Comparison of ENCODE assay signal across 11 cellular contexts in genomic region chr6:166951670-166952060, GRCh38. TPM values are rescaled to one million over a fixed set of nuclear protein-coding genes. Genes with fewer than 3 reads are reported as not detected.
DNase-seq lines count a peak whose midpoint lies in the region; ATAC-seq, FAIRE-seq and TF ChIP-seq lines count a peak whose summit lies in the region.
"Had no signal": no experiment of that assay in that cellular context is flagged by ENCODE, and none has a peak within 500 bp of the region (broad histone marks: within the 10 kb centered on the region; RNA-seq: fewer than 3 reads in every experiment).

No MANE protein-coding gene starts in this region.

- intact Hi-C loops in CD4-positive, alpha-beta T cell (cut with DNase I, micrococcal nuclease) = loop anchor here (2.0 to 10.0 kb wide), 4 partner anchors 36 to 873 kb away; partner anchors contain the start of gene AFDN (in 1 of the 2)
- intact Hi-C loops in pancreas (cut with DNase I) = no loop called here

- H2BK12ac ChIP-seq in H1 (ENCODE audit: low read depth, low read length) = no peak overlapping the region

- TF ChIP-seq POLR2A in H1 (IDR thresholded peaks at IDR 0.05; ENCODE audit: control extremely low read depth in 1 of 2, low read depth in 2 of 2, low read length in 2 of 2) = no peak

- H2BK5ac ChIP-seq in H1 (ENCODE audit: low read depth, low read length) = no peak overlapping the region

- H4K5ac ChIP-seq in H1 (ENCODE audit: insufficient read length, low read depth, low read length) = no peak overlapping the region

- no peaks in the 10 kb centered on the region for H3K27me3 ChIP-seq in CD4-positive, alpha-beta T cell (ENCODE audit: control insufficient read depth, insufficient read depth, low read length)
- peaks cover 0 to 6% (median 0%) of the 10 kb centered on the region in 4 experiments; a peak in 3 of 7 replicates for H3K27me3 ChIP-seq in H1 (replicated peaks in 1 of 4; ENCODE audit: control insufficient read depth in 3 of 4, extremely low read depth in 1 of 4, insufficient read depth in 3 of 4, low read length in 3 of 4)
- H3K27me3 ChIP-seq in SK-N-SH (ENCODE audit: insufficient read depth) = no peaks in the 10 kb centered on the region
- no peaks in the 10 kb centered on the region for H3K27me3 ChIP-seq in pancreas
- H3K27me3 ChIP-seq: heart right ventricle had no signal

- H3K14ac ChIP-seq in H1 (ENCODE audit: insufficient read length) = no peak overlapping the region

- DNase-seq in CD4-positive, alpha-beta T cell = no peak
- DNase-seq in T-cell = no peak
- DNase-seq in H1 (ENCODE audit: low read depth in 1 of 2, low spot score in 2 of 2) = no peak
- DNase-seq in SK-N-SH = no peak
- no peak for DNase-seq in NCI-H1092 (lab: John Stamatoyannopoulos, UW)
- no peak for DNase-seq in pancreas
- DNase-seq: NCI-H187 treated with DMSO at 0.1 percent for 48 hours had no signal

- H3K56ac ChIP-seq in H1 (replicated peaks; ENCODE audit: insufficient read length, low read depth, low read length) = no peak overlapping the region

- H3K9me2 ChIP-seq in SK-N-SH = no peaks in the 10 kb centered on the region

- H3K27ac Mint-ChIP-seq in CD4-positive, alpha-beta T cell = peak overlapping the region; percentile 93
- peak overlapping the region; percentile 98 to 100 for H3K27ac Mint-ChIP-seq in T-cell

- peaks cover 3% of the 10 kb centered on the region for H3K79me1 ChIP-seq in H1 (ENCODE audit: low read depth, low read length)

- H3K36me3 ChIP-seq in H1 (ENCODE audit: control insufficient read depth in 2 of 4, insufficient read depth in 4 of 4, low read length in 3 of 4) (peaks cover 0 to 14% (median 2%) of the 10 kb centered on the region in 4 experiments; a peak in 2 of 8 replicates), SK-N-SH (replicated peaks in 1 of 2; ENCODE audit: control insufficient read depth in 1 of 2, insufficient read depth in 2 of 2, low read length in 1 of 2) (peaks cover 0 to 15% of the 10 kb centered on the region in 2 experiments), pancreas (peaks cover 0 to 2% (median 0%) of the 10 kb centered on the region in 3 donors)

- TF ChIP-seq EP300 in H1 (IDR thresholded peaks at IDR 0.05; ENCODE audit: borderline replicate concordance in 1 of 2, low read depth in 2 of 2, low read length in 2 of 2) = no peak
- no peak for TF ChIP-seq EP300 in SK-N-SH (IDR thresholded peaks at IDR 0.05; ENCODE audit: borderline replicate concordance in 1 of 2, low read depth in 1 of 2, low read length in 1 of 2)

- no peak for TF ChIP-seq RAD21 in H1 (IDR thresholded peaks at IDR 0.05 in 1 of 2, conservative IDR thresholded peaks at IDR 0.05 in 1 of 2; ENCODE audit: low read depth in 2 of 2, low read length in 2 of 2)
- TF ChIP-seq RAD21 in SK-N-SH (IDR thresholded peaks at IDR 0.05; ENCODE audit: low read length) = no peak

- peaks cover 74% of the 10 kb centered on the region for H3K36me3 Mint-ChIP-seq in CD4-positive, alpha-beta T cell (ENCODE audit: low read depth)
- H3K36me3 Mint-ChIP-seq in T-cell = peaks cover 41% of the 10 kb centered on the region

- no peaks in the 10 kb centered on the region for H3K27me3 Mint-ChIP-seq in CD4-positive, alpha-beta T cell
- H3K27me3 Mint-ChIP-seq in T-cell = no peaks in the 10 kb centered on the region

- peaks cover 1 to 9% (median 6%) of the 10 kb centered on the region in 4 experiments; a peak in 6 of 7 replicates for H3K4me1 ChIP-seq in H1 (replicated peaks in 1 of 4; ENCODE audit: control insufficient read depth in 3 of 4, insufficient read depth in 4 of 4, low read length in 3 of 4)
- H3K4me1 ChIP-seq in SK-N-SH (ENCODE audit: control insufficient read depth in 1 of 2, insufficient read depth in 2 of 2, low read depth in 1 of 2, low read length in 1 of 2) = peaks cover 0 to 7% of the 10 kb centered on the region in 2 experiments; a peak in 1 of 4 replicates
- H3K4me1 ChIP-seq in pancreas = no peaks in the 10 kb centered on the region

- peaks cover 0 to 2% of the 10 kb centered on the region in 2 experiments for H4K20me1 ChIP-seq in H1 (replicated peaks in 1 of 2; ENCODE audit: control insufficient read depth in 1 of 2, insufficient read depth in 2 of 2, low read length in 2 of 2)
- H4K20me1 ChIP-seq in SK-N-SH (ENCODE audit: insufficient read depth) = no peaks in the 10 kb centered on the region

- CTCF ChIA-PET in CD4-positive, alpha-beta T cell (lab: Charles Lee) = interaction anchor here (0.8 to 10.0 kb wide), 9 partner anchors 8 to 190 kb away, joined by 3 to 50 read pairs (median 4); no protein-coding TSS in a partner anchor
- CTCF ChIA-PET in T-cell (lab: Charles Lee) (interaction anchor here (0.9 to 1.7 kb wide), 5 partner anchors 11 to 48 kb away, joined by 3 to 8 read pairs (median 5); no protein-coding TSS in a partner anchor), H1 (lab: Charles Lee; ENCODE audit: partially characterized antibody) (interaction anchor here (0.6 to 5.7 kb wide), 23 partner anchors 9 to 244 kb away, joined by 3 to 51 read pairs (median 4); no protein-coding TSS in a partner anchor), SK-N-SH (lab: Yijun Ruan, JAX) (interaction anchor here (0.7 to 3.4 kb wide), 22 partner anchors 9 to 510 kb away, joined by 3 to 24 read pairs (median 6); no protein-coding TSS in a partner anchor)

- H3K9me3 Mint-ChIP-seq in CD4-positive, alpha-beta T cell = no peaks in the 10 kb centered on the region
- no peaks in the 10 kb centered on the region for H3K9me3 Mint-ChIP-seq in T-cell

- H3K4me2 ChIP-seq in H1 (ENCODE audit: insufficient read depth in 1 of 2, low read depth in 2 of 2, low read length in 2 of 2) = no peak overlapping the region
- H3K4me2 ChIP-seq in SK-N-SH = no peak overlapping the region

- no peak overlapping the region for H4K8ac ChIP-seq in H1 (ENCODE audit: extremely low read depth, insufficient read depth, low read length)

- no peak overlapping the region for H3K23ac ChIP-seq in H1 (ENCODE audit: insufficient read length)

- H3K23me2 ChIP-seq in H1 (ENCODE audit: low read depth, low read length) = peaks cover 11% of the 10 kb centered on the region; the same call in 1 of the 2 replicates

- H3K4me3 Mint-ChIP-seq in CD4-positive, alpha-beta T cell = peak overlapping the region; percentile 72
- peak overlapping the region; percentile 70 to 92 (median 77) for H3K4me3 Mint-ChIP-seq in T-cell

- TF ChIP-seq CTCF in 22Rv1 (IDR thresholded peaks at IDR 0.05) (peak; percentile 46), H1 (IDR thresholded peaks at IDR 0.05; ENCODE audit: control extremely low read depth in 1 of 3, insufficient read depth in 1 of 3, low read depth in 1 of 3, low read length in 3 of 3) (no peak), SK-N-SH (IDR thresholded peaks at IDR 0.05) (no peak), pancreas (IDR thresholded peaks at IDR 0.05) (peak in 1 of 4 donors; percentile 0)
- TF ChIP-seq CTCF in CD4-positive, alpha-beta T cell (IDR thresholded peaks at IDR 0.05) = no peak

- H2BK15ac ChIP-seq in H1 (ENCODE audit: low read length) = no peak overlapping the region

- H3K9me3 ChIP-seq in CD4-positive, alpha-beta T cell (ENCODE audit: control insufficient read depth, low read length) = no peaks in the 10 kb centered on the region
- peaks cover 6 to 8% of the 10 kb centered on the region in 2 experiments for H3K9me3 ChIP-seq in H1 (ENCODE audit: insufficient read depth in 2 of 2, low read depth in 1 of 2, low read length in 1 of 2)
- H3K9me3 ChIP-seq in SK-N-SH = no peaks in the 10 kb centered on the region
- no peaks in the 10 kb centered on the region for H3K9me3 ChIP-seq in pancreas
- H3K9me3 ChIP-seq: heart right ventricle had no signal

- H2BK20ac ChIP-seq in H1 (ENCODE audit: low read length) = no peak overlapping the region

- no peak overlapping the region for H3K4ac ChIP-seq in H1 (replicated peaks; ENCODE audit: insufficient read length, low read depth, low read length)

- H3K4me1 Mint-ChIP-seq in CD4-positive, alpha-beta T cell (ENCODE audit: low read depth) = peaks cover 65% of the 10 kb centered on the region
- peaks cover 58 to 73% (median 60%) of the 10 kb centered on the region in 3 donors for H3K4me1 Mint-ChIP-seq in T-cell

- H3K18ac ChIP-seq in H1 (ENCODE audit: extremely low read depth, low read length) = no peak overlapping the region

- no peak overlapping the region for H3K4me3 ChIP-seq in H1 (ENCODE audit: extremely low read depth in 1 of 4, insufficient read depth in 2 of 4, low read depth in 3 of 4, low read length in 4 of 4)
- no peak overlapping the region for H3K4me3 ChIP-seq in SK-N-SH (ENCODE audit: low read depth in 2 of 2, low read length in 1 of 2)
- H3K4me3 ChIP-seq in pancreas = no peak overlapping the region
- H3K4me3 ChIP-seq: SK-N-MC had no signal

- no peak overlapping the region for H3K27ac ChIP-seq in 22Rv1
- peak overlapping the region; percentile 88 for H3K27ac ChIP-seq in CD4-positive, alpha-beta T cell (ENCODE audit: low read depth, low read length)
- H3K27ac ChIP-seq in H1 (ENCODE audit: low read depth, low read length) = no peak overlapping the region
- no peak overlapping the region for H3K27ac ChIP-seq in SK-N-SH (ENCODE audit: low read depth in 2 of 2, low read length in 1 of 2)
- no peak overlapping the region for H3K27ac ChIP-seq in pancreas
- H3K27ac ChIP-seq: SK-N-MC had no signal

- H4K91ac ChIP-seq in H1 (replicated peaks; ENCODE audit: insufficient read length, low read length) = no peak overlapping the region

- H3K9ac ChIP-seq in H1 (replicated peaks in 1 of 4; ENCODE audit: extremely low read depth in 1 of 4, low read depth in 3 of 4, low read length in 3 of 4) (no peak overlapping the region), SK-N-SH (no peak overlapping the region)

- H3F3A ChIP-seq in SK-N-SH (replicated peaks; ENCODE audit: insufficient read depth) = no peaks in the 10 kb centered on the region

- POLR2A ChIA-PET in CD4-positive, alpha-beta T cell (lab: Charles Lee) = interaction anchor here (2.5 kb wide), 2 partner anchors 15 to 37 kb away, joined by 10 to 19 read pairs; no protein-coding TSS in a partner anchor
- POLR2A ChIA-PET in T-cell (lab: Charles Lee) (interaction anchor here in 1 of 2 donors (0.6 kb wide), 1 partner anchor 173 kb away, joined by 3 read pairs; no protein-coding TSS in a partner anchor), H1 (lab: Charles Lee; ENCODE audit: partially characterized antibody) (interaction anchor here (0.8 to 2.3 kb wide), 4 partner anchors 9 to 173 kb away, joined by 3 to 6 read pairs (median 4); partner anchors contain the start of gene CEP43), SK-N-SH (lab: Yijun Ruan, JAX) (no interaction called here)

- no peak for ATAC-seq in CD4-positive, alpha-beta T cell (ENCODE audit: poor library complexity)
- ATAC-seq in T-cell (replicated peaks in 1 of 4) (no peak), HG02623 (IDR thresholded peaks at IDR 0.05; ENCODE audit: unreplicated experiment) (no peak), pancreas (no peak)

- H2AK5ac ChIP-seq in H1 (ENCODE audit: low read depth, low read length) = no peak overlapping the region

- H2AFZ ChIP-seq in H1 (ENCODE audit: low read length) (no peak overlapping the region), SK-N-SH (ENCODE audit: low read depth) (no peak overlapping the region)

- FAIRE-seq in H1 (lab: Jason Lieb, UNC) = no peak
- FAIRE-seq in pancreas (lab: Jason Lieb, UNC) = no peak

- H3K79me2 ChIP-seq in H1 (ENCODE audit: control insufficient read depth in 1 of 2, insufficient read depth in 2 of 2, low read length in 2 of 2) (no peaks in the 10 kb centered on the region; a peak in 1 of 4 replicates), SK-N-SH (ENCODE audit: insufficient read depth) (no peaks in the 10 kb centered on the region)

- H2BK120ac ChIP-seq in H1 (replicated peaks; ENCODE audit: low read depth, low read length) = no peak overlapping the region

- 89% methylated on average over 3 of the region's 3 CpGs; no CpG with 5 or more reads in 1 of the 2 experiments for WGBS in H1 (ENCODE audit: extremely low coverage in 1 of 2, insufficient coverage in 1 of 2, insufficient read length in 1 of 2, insufficient replicate concordance in 2 of 2, low coverage in 1 of 2, low lambda C conversion rate in 2 of 2, missing lambda C conversion rate in 1 of 2), 2 experiments
- 75% methylated on average over 3 of the region's 3 CpGs for WGBS in SK-N-SH (ENCODE audit: low lambda C conversion rate)
- 87% methylated on average over 3 of the region's 3 CpGs for WGBS in pancreas, 2 donors

RNA-seq across cellular contexts. Expression of gene RNASET2, which starts 4.7 kb away (rescaled TPM):
- total RNA-seq in CD4-positive, alpha-beta T cell = 100 to 1,000 TPM; 164 to 165 TPM
- total RNA-seq in T-cell = 100 to 1,000 TPM; 121 to 275 (median 252) TPM
- 20.8 and 22.9 TPM in 2 replicates for total RNA-seq in H1 (2021; fragmentation: NEBNext Ultra II Directional; extraction: Animal tissue kit (Norgen Biotek cat#: 25700))
- 15.7 and 20.0 TPM in 2 replicates for polyA plus RNA-seq in H1 (2011; rRNA removed)
- 25.0 TPM for polyA plus RNA-seq in H1 (2011; cell fraction: cytosol; rRNA removed)
- polyA plus RNA-seq in H1 (2011; cell fraction: nucleus; rRNA removed) = 20.2 TPM
- polyA plus RNA-seq in H1 (2012, experiment 1 of 2) = 16.6 to 23.1 TPM (median 19.5 TPM) in 4 replicates
- polyA plus RNA-seq in H1 (2012, experiment 2 of 2) = 22.5 TPM
- polyA plus RNA-seq in H1 (2013, experiment 1 of 2) = 23.2 TPM
- polyA plus RNA-seq in H1 (2013, experiment 2 of 2) = 22.2 TPM
- polyA minus RNA-seq in H1 (2011; rRNA and poly(A)+ RNA removed) = 8.1 and 12.3 TPM in 2 replicates
- polyA minus RNA-seq in H1 (2011; cell fraction: cytosol; rRNA and poly(A)+ RNA removed) = 9.6 TPM
- 11.1 TPM for polyA minus RNA-seq in H1 (2011; cell fraction: nucleus; rRNA and poly(A)+ RNA removed)
- polyA plus RNA-seq in SK-N-SH (2012; rRNA removed) = 58.4 and 59.2 TPM in 2 replicates
- polyA plus RNA-seq in SK-N-SH (2012; cell fraction: cytosol; rRNA removed) = 54.7 and 56.7 TPM in 2 replicates
- polyA plus RNA-seq in SK-N-SH (2012; cell fraction: nucleus; rRNA removed) = 43.6 and 50.8 TPM in 2 replicates
- 10 to 100 TPM; 25.2 to 55.2 (median 37.0) TPM for total RNA-seq in pancreas
- 10 to 100 TPM; 25.7 to 61.4 TPM for polyA plus RNA-seq in pancreas

RNA-seq across cellular contexts. Expression of gene CEP43, which starts 47.5 kb away (rescaled TPM):
- 10 to 100 TPM; 12.5 to 13.5 TPM for total RNA-seq in CD4-positive, alpha-beta T cell
- total RNA-seq in T-cell (10 to 100 TPM; 12.3 to 15.9 (median 14.8) TPM), pancreas (10 to 100 TPM in 1 of 6 donors, 1 to 10 TPM in 5; 4.4 to 11.9 (median 6.4) TPM)
- total RNA-seq in H1 (2021; fragmentation: NEBNext Ultra II Directional; extraction: Animal tissue kit (Norgen Biotek cat#: 25700)) = 31.2 and 33.8 TPM in 2 replicates
- polyA plus RNA-seq in H1 (2011; rRNA removed) (9.9 and 12.0 TPM in 2 replicates), SK-N-SH (2012; rRNA removed) (7.5 and 9.7 TPM in 2 replicates), pancreas (10 to 100 TPM in 1 of 2 donors, 1 to 10 TPM in 1; 5.7 to 10.1 TPM)
- 20.6 TPM for polyA plus RNA-seq in H1 (2011; cell fraction: cytosol; rRNA removed)
- 14.2 TPM for polyA plus RNA-seq in H1 (2011; cell fraction: nucleus; rRNA removed)
- polyA plus RNA-seq in H1 (2012, experiment 1 of 2) = 13.6 to 28.7 TPM (median 18.0 TPM) in 4 replicates
- 3.0 TPM for polyA plus RNA-seq in H1 (2012, experiment 2 of 2)
- polyA plus RNA-seq in H1 (2013, experiment 1 of 2) = 15.2 TPM
- polyA plus RNA-seq in H1 (2013, experiment 2 of 2) = 14.7 TPM
- 11.1 and 11.4 TPM in 2 replicates for polyA minus RNA-seq in H1 (2011; rRNA and poly(A)+ RNA removed)
- polyA minus RNA-seq in H1 (2011; cell fraction: cytosol; rRNA and poly(A)+ RNA removed) = 12.2 TPM
- 23.6 TPM for polyA minus RNA-seq in H1 (2011; cell fraction: nucleus; rRNA and poly(A)+ RNA removed)
- 8.4 and 11.3 TPM in 2 replicates for polyA plus RNA-seq in SK-N-SH (2012; cell fraction: cytosol; rRNA removed)
- 17.1 and 27.9 TPM in 2 replicates for polyA plus RNA-seq in SK-N-SH (2012; cell fraction: nucleus; rRNA removed)

Comparison
In these comparisons a context has a peak if more than half of its experiments do, and no peak if none do; other contexts are left out.
1. intact Hi-C loops: an anchor here in CD4-positive, alpha-beta T cell (2.0 to 10.0 kb wide); none called in pancreas.